Comparison of ENCODE assay signal across 2 cellular contexts in the genomic region with DNA sequence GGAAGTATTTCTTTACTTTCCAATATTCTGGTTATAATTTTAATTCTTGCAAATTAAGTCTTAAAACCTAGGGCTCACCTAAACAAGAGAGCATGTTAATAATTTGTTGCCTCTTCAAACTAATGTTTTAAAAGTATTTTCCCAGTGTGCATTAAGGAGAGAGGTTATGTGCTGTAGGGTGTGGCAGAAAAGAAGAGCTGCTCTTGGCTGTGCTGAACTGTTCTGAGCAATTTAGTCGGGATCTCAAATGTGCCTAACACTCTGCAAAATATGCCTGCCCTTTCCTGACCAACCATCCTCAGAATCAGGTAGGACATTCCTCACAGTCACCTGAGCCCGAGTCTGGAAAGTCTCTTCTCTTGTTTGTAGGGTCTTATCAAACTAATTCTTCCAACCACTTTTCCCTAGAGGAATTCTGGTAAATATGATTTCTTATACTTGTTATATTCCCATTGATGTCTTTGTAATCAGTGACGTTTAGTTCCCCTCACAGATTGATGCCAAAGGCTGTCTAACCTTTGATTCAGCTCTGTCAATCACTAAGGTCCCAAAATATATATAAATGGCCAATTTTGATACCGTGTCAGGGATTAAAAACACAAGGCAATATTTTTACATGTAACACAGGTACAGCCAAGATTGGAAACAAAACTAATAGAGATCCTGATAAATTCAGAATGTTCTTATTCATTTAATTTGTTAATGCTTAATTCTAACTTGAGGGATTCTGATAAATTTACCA.
A peak's percentile ranks its signal among the peaks of the same experiment; 100 is the strongest.
TF ChIP-seq lines count a peak whose summit lies in the region.

No MANE protein-coding gene starts in this region.

TF ChIP-seq in SK-N-SH, 30 proteins besides CTCF, POLR2A, EP300 and RAD21 (continued from another document):
- no peak for TF ChIP-seq TCF12 (IDR thresholded peaks at IDR 0.05)
- TF ChIP-seq FOXJ3 (CRISPR knock-in tag; IDR thresholded peaks at IDR 0.05) = no peak
- TF ChIP-seq, protein P1, sequence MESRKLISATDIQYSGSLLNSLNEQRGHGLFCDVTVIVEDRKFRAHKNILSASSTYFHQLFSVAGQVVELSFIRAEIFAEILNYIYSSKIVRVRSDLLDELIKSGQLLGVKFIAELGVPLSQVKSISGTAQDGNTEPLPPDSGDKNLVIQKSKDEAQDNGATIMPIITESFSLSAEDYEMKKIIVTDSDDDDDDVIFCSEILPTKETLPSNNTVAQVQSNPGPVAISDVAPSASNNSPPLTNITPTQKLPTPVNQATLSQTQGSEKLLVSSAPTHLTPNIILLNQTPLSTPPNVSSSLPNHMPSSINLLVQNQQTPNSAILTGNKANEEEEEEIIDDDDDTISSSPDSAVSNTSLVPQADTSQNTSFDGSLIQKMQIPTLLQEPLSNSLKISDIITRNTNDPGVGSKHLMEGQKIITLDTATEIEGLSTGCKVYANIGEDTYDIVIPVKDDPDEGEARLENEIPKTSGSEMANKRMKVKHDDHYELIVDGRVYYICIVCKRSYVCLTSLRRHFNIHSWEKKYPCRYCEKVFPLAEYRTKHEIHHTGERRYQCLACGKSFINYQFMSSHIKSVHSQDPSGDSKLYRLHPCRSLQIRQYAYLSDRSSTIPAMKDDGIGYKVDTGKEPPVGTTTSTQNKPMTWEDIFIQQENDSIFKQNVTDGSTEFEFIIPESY (IDR thresholded peaks at IDR 0.05; ENCODE audit: borderline replicate concordance, low read depth) = no peak
- no peak for TF ChIP-seq YY1 (IDR thresholded peaks at IDR 0.05; ENCODE audit: low read depth)
- TF ChIP-seq, protein P2, sequence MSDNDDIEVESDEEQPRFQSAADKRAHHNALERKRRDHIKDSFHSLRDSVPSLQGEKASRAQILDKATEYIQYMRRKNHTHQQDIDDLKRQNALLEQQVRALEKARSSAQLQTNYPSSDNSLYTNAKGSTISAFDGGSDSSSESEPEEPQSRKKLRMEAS (IDR thresholded peaks at IDR 0.05; ENCODE audit: low read depth) = no peak
- TF ChIP-seq, protein P3, sequence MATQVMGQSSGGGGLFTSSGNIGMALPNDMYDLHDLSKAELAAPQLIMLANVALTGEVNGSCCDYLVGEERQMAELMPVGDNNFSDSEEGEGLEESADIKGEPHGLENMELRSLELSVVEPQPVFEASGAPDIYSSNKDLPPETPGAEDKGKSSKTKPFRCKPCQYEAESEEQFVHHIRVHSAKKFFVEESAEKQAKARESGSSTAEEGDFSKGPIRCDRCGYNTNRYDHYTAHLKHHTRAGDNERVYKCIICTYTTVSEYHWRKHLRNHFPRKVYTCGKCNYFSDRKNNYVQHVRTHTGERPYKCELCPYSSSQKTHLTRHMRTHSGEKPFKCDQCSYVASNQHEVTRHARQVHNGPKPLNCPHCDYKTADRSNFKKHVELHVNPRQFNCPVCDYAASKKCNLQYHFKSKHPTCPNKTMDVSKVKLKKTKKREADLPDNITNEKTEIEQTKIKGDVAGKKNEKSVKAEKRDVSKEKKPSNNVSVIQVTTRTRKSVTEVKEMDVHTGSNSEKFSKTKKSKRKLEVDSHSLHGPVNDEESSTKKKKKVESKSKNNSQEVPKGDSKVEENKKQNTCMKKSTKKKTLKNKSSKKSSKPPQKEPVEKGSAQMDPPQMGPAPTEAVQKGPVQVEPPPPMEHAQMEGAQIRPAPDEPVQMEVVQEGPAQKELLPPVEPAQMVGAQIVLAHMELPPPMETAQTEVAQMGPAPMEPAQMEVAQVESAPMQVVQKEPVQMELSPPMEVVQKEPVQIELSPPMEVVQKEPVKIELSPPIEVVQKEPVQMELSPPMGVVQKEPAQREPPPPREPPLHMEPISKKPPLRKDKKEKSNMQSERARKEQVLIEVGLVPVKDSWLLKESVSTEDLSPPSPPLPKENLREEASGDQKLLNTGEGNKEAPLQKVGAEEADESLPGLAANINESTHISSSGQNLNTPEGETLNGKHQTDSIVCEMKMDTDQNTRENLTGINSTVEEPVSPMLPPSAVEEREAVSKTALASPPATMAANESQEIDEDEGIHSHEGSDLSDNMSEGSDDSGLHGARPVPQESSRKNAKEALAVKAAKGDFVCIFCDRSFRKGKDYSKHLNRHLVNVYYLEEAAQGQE (IDR thresholded peaks at IDR 0.05; ENCODE audit: low read depth, low read length) = no peak
- TF ChIP-seq FOXM1 (IDR thresholded peaks at IDR 0.05; ENCODE audit: low read depth) = no peak
- TF ChIP-seq TEAD4 (IDR thresholded peaks at IDR 0.05; ENCODE audit: borderline replicate concordance, insufficient read depth) = no peak
- TF ChIP-seq, protein P4, sequence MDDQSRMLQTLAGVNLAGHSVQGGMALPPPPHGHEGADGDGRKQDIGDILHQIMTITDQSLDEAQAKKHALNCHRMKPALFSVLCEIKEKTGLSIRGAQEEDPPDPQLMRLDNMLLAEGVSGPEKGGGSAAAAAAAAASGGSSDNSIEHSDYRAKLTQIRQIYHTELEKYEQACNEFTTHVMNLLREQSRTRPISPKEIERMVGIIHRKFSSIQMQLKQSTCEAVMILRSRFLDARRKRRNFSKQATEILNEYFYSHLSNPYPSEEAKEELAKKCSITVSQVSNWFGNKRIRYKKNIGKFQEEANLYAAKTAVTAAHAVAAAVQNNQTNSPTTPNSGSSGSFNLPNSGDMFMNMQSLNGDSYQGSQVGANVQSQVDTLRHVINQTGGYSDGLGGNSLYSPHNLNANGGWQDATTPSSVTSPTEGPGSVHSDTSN (IDR thresholded peaks at IDR 0.05) = no peak
- TF ChIP-seq RCOR1 (IDR thresholded peaks at IDR 0.05; ENCODE audit: low read length) = no peak
- TF ChIP-seq JUND (IDR thresholded peaks at IDR 0.05) = no peak
- TF ChIP-seq RFX5 (IDR thresholded peaks at IDR 0.05; ENCODE audit: low read length) = no peak
- TF ChIP-seq GABPA (IDR thresholded peaks at IDR 0.05; ENCODE audit: low read depth) = no peak
- TF ChIP-seq RXRA (IDR thresholded peaks at IDR 0.05; ENCODE audit: borderline replicate concordance, low read depth) = no peak
- no peak for TF ChIP-seq NRF1 (IDR thresholded peaks at IDR 0.05; ENCODE audit: low read depth, low read length)
- TF ChIP-seq, protein P5, sequence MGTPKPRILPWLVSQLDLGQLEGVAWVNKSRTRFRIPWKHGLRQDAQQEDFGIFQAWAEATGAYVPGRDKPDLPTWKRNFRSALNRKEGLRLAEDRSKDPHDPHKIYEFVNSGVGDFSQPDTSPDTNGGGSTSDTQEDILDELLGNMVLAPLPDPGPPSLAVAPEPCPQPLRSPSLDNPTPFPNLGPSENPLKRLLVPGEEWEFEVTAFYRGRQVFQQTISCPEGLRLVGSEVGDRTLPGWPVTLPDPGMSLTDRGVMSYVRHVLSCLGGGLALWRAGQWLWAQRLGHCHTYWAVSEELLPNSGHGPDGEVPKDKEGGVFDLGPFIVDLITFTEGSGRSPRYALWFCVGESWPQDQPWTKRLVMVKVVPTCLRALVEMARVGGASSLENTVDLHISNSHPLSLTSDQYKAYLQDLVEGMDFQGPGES (IDR thresholded peaks at IDR 0.05; ENCODE audit: low read depth, low read length) = no peak

TF ChIP-seq in K562, 482 proteins besides CTCF, POLR2A, EP300 and RAD21 (continued from another document and continues in another):
- TF ChIP-seq, protein P6, sequence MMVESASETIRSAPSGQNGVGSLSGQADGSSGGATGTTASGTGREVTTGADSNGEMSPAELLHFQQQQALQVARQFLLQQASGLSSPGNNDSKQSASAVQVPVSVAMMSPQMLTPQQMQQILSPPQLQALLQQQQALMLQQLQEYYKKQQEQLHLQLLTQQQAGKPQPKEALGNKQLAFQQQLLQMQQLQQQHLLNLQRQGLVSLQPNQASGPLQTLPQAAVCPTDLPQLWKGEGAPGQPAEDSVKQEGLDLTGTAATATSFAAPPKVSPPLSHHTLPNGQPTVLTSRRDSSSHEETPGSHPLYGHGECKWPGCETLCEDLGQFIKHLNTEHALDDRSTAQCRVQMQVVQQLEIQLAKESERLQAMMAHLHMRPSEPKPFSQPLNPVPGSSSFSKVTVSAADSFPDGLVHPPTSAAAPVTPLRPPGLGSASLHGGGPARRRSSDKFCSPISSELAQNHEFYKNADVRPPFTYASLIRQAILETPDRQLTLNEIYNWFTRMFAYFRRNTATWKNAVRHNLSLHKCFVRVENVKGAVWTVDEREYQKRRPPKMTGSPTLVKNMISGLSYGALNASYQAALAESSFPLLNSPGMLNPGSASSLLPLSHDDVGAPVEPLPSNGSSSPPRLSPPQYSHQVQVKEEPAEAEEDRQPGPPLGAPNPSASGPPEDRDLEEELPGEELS (CRISPR knock-in tag; IDR thresholded peaks at IDR 0.05; ENCODE audit: borderline replicate concordance) = no peak
- TF ChIP-seq ZNF780A (CRISPR knock-in tag; IDR thresholded peaks at IDR 0.05) = no peak
- no peak for TF ChIP-seq FOXM1 (IDR thresholded peaks at IDR 0.05; ENCODE audit: low read depth)
- no peak for TF ChIP-seq FOXM1 (CRISPR knock-in tag; IDR thresholded peaks at IDR 0.05; ENCODE audit: low read depth)
- TF ChIP-seq SREBF2 (CRISPR knock-in tag; IDR thresholded peaks at IDR 0.05) = no peak
- no peak for TF ChIP-seq CEBPB (tag; IDR thresholded peaks at IDR 0.05)
- TF ChIP-seq, protein P7, sequence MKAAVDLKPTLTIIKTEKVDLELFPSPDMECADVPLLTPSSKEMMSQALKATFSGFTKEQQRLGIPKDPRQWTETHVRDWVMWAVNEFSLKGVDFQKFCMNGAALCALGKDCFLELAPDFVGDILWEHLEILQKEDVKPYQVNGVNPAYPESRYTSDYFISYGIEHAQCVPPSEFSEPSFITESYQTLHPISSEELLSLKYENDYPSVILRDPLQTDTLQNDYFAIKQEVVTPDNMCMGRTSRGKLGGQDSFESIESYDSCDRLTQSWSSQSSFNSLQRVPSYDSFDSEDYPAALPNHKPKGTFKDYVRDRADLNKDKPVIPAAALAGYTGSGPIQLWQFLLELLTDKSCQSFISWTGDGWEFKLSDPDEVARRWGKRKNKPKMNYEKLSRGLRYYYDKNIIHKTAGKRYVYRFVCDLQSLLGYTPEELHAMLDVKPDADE (conservative IDR thresholded peaks at IDR 0.05; ENCODE audit: control insufficient read depth, low read depth, low read length) = no peak
- no peak for TF ChIP-seq POLR2G (IDR thresholded peaks at IDR 0.05; ENCODE audit: low read depth, low read length)
- TF ChIP-seq ZNF184 (CRISPR knock-in tag; IDR thresholded peaks at IDR 0.05) = no peak
- no peak for TF ChIP-seq ZNF75A (CRISPR knock-in tag; IDR thresholded peaks at IDR 0.05)
- TF ChIP-seq OTX1 (CRISPR knock-in tag; IDR thresholded peaks at IDR 0.05) = no peak
- TF ChIP-seq, protein P8, sequence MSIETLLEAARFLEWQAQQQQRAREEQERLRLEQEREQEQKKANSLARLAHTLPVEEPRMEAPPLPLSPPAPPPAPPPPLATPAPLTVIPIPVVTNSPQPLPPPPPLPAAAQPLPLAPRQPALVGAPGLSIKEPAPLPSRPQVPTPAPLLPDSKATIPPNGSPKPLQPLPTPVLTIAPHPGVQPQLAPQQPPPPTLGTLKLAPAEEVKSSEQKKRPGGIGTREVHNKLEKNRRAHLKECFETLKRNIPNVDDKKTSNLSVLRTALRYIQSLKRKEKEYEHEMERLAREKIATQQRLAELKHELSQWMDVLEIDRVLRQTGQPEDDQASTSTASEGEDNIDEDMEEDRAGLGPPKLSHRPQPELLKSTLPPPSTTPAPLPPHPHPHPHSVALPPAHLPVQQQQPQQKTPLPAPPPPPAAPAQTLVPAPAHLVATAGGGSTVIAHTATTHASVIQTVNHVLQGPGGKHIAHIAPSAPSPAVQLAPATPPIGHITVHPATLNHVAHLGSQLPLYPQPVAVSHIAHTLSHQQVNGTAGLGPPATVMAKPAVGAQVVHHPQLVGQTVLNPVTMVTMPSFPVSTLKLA (conservative IDR thresholded peaks at IDR 0.05) = 0 out of 4 replicates have a peak, but pooled peaks of 1 of the 2 experiments have one; percentile 5
- TF ChIP-seq FOXJ2 (tag; IDR thresholded peaks at IDR 0.05) = no peak
- TF ChIP-seq, protein P9, sequence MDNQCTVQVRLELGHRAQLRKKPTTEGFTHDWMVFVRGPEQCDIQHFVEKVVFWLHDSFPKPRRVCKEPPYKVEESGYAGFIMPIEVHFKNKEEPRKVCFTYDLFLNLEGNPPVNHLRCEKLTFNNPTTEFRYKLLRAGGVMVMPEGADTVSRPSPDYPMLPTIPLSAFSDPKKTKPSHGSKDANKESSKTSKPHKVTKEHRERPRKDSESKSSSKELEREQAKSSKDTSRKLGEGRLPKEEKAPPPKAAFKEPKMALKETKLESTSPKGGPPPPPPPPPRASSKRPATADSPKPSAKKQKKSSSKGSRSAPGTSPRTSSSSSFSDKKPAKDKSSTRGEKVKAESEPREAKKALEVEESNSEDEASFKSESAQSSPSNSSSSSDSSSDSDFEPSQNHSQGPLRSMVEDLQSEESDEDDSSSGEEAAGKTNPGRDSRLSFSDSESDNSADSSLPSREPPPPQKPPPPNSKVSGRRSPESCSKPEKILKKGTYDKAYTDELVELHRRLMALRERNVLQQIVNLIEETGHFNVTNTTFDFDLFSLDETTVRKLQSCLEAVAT (IDR thresholded peaks at IDR 0.05) = peak in 1 of 2 experiments; percentile 54; a peak in 1 of 4 replicates
- TF ChIP-seq POLR2B (IDR thresholded peaks at IDR 0.05; ENCODE audit: low read depth, partially characterized antibody) = no peak
- TF ChIP-seq L3MBTL2 (IDR thresholded peaks at IDR 0.05) = no peak
- no peak for TF ChIP-seq HNRNPL (IDR thresholded peaks at IDR 0.05; ENCODE audit: low read depth, low read length)
- TF ChIP-seq IFI16 (CRISPR knock-in tag; IDR thresholded peaks at IDR 0.05) = no peak
- TF ChIP-seq, protein P10, sequence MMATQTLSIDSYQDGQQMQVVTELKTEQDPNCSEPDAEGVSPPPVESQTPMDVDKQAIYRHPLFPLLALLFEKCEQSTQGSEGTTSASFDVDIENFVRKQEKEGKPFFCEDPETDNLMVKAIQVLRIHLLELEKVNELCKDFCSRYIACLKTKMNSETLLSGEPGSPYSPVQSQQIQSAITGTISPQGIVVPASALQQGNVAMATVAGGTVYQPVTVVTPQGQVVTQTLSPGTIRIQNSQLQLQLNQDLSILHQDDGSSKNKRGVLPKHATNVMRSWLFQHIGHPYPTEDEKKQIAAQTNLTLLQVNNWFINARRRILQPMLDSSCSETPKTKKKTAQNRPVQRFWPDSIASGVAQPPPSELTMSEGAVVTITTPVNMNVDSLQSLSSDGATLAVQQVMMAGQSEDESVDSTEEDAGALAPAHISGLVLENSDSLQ (IDR thresholded peaks at IDR 0.05) = 0 out of 2 replicates have a peak, but pooled peaks have one; percentile 5
- TF ChIP-seq, protein P11, sequence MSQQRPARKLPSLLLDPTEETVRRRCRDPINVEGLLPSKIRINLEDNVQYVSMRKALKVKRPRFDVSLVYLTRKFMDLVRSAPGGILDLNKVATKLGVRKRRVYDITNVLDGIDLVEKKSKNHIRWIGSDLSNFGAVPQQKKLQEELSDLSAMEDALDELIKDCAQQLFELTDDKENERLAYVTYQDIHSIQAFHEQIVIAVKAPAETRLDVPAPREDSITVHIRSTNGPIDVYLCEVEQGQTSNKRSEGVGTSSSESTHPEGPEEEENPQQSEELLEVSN (IDR thresholded peaks at IDR 0.05; ENCODE audit: borderline replicate concordance in 1 of 2, extremely low read depth in 1 of 2, insufficient read depth in 1 of 2, insufficient read length in 1 of 2, low read depth in 1 of 2, low read length in 1 of 2, poor library complexity in 1 of 2, severe bottlenecking in 1 of 2) = no peak
- 0 out of 2 replicates have a peak, but pooled peaks have one; percentile 11 for TF ChIP-seq ZNF589 (CRISPR knock-in tag; IDR thresholded peaks at IDR 0.05; ENCODE audit: low read depth)
- TF ChIP-seq PPARD (CRISPR knock-in tag; IDR thresholded peaks at IDR 0.05) = no peak
- TF ChIP-seq HNRNPK (IDR thresholded peaks at IDR 0.05; ENCODE audit: low read depth, low read length, poor library complexity, severe bottlenecking) = no peak
- TF ChIP-seq ZFP1 (CRISPR knock-in tag; IDR thresholded peaks at IDR 0.05) = no peak
- no peak for TF ChIP-seq STAG1 (CRISPR knock-in tag; IDR thresholded peaks at IDR 0.05; ENCODE audit: borderline replicate concordance)
- TF ChIP-seq, protein P12, sequence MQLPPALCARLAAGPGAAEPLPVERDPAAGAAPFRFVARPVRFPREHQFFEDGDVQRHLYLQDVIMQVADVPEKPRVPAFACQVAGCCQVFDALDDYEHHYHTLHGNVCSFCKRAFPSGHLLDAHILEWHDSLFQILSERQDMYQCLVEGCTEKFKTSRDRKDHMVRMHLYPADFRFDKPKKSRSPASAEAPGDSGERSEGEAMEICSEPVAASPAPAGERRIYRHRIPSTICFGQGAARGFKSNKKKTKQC (CRISPR knock-in tag; IDR thresholded peaks at IDR 0.05) = no peak
- TF ChIP-seq CBFA2T2 (conservative IDR thresholded peaks at IDR 0.05) = no peak
- TF ChIP-seq ZBTB7A (IDR thresholded peaks at IDR 0.05; ENCODE audit: borderline replicate concordance, control insufficient read depth, low read depth, low read length) = no peak
